1 cellular context compared by ENCODE assay signal in the genomic region with DNA sequence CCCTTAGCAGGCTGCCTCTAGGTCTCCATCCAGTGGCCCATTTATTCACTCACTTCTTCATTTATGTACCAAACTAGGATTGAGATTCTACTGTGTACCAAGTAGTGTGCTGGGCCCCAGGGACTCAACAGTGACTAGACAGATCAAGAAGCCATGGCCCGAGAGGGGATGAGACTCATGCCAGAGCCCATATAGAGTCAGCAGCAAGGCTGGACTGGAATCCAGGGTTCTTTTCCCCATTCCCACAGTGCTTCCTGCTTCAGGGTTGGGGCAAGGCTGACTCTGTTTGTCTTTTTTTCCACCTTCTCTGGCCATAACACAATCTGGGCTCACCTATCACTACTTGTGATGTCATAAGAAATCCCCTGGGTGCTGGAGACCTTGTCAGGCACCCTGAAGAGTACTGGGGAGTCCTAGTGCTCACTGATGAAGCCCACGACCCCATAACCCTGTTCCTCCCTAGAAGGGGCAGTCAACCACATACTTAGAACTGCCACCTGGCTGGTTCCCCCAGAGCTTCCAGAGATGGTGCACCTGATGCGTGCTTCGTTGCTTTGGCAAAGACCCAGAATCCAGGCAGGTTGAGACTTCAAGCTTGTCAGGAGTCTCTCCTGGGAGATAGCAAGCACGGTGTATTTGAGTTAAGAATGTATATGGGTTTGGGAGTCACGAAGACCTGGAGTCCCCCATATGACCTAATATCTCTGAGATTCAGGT.
TF ChIP-seq lines count a peak whose summit lies in the region.

No MANE protein-coding gene starts in this region.

TF ChIP-seq in GM12878, 131 proteins besides CTCF, POLR2A, EP300 and RAD21:
- TF ChIP-seq RCOR1 (conservative IDR thresholded peaks at IDR 0.05; ENCODE audit: low read depth, low read length) (no peak), IKZF1 (conservative IDR thresholded peaks at IDR 0.05) (no peak), TCF12 (IDR thresholded peaks at IDR 0.05; ENCODE audit: low read depth, low read length) (no peak), SMAD5 (IDR thresholded peaks at IDR 0.05; ENCODE audit: low read depth) (no peak), YY1 (IDR thresholded peaks at IDR 0.05; ENCODE audit: low read depth, low read length) (no peak), ZNF24 (IDR thresholded peaks at IDR 0.05) (no peak), EGR1 (IDR thresholded peaks at IDR 0.05; ENCODE audit: borderline replicate concordance in 1 of 2, low read depth in 2 of 2, low read length in 2 of 2) (no peak), KLF5 (IDR thresholded peaks at IDR 0.05; ENCODE audit: partially characterized antibody) (no peak), ZBED1 (IDR thresholded peaks at IDR 0.05; ENCODE audit: borderline replicate concordance) (no peak), STAT1 (conservative IDR thresholded peaks at IDR 0.05) (no peak), CBX3 (IDR thresholded peaks at IDR 0.05; ENCODE audit: borderline replicate concordance, low read depth) (no peak), KDM1A (IDR thresholded peaks at IDR 0.05; ENCODE audit: borderline replicate concordance) (no peak), ZNF622 (IDR thresholded peaks at IDR 0.05) (no peak)
